Comparison of ENCODE assay signal across 15 cellular contexts in the genomic region with DNA sequence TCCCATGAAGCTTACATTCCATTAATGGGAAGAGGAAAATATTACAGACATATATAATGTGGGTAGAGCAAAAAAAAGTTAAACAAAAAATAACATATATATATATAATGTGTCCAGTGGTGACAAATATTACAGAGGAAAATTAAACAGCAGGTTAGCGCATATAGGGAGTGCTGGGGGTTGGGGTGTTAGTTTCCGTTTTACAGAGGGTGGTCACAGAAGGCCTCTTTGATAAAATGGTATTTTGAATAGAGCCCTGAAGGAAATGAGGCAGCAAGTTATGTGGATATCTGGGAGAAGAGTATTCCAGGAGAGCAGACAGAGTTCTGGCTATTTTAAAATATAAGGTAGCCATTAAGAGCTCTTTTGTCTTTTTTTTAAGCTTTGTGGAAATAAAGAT.
A peak's percentile ranks its signal among the peaks of the same experiment; 100 is the strongest.
DNase-seq lines count a peak whose midpoint lies in the region; ATAC-seq, FAIRE-seq and TF ChIP-seq lines count a peak whose summit lies in the region.
"Had no signal": no experiment of that assay in that cellular context is flagged by ENCODE, and none has a peak within 500 bp of the region (broad histone marks: within the 10 kb centered on the region; RNA-seq: fewer than 3 reads in every experiment).

No MANE protein-coding gene starts in this region.

- H3K36me3 ChIP-seq in Panc1 (ENCODE audit: control insufficient read depth, insufficient read depth, low read length) (no peaks in the 10 kb centered on the region), endodermal cell (ENCODE audit: control insufficient read depth, insufficient read depth, low read length) (peaks cover 71% of the 10 kb centered on the region), mucosa of descending colon (ENCODE audit: low read depth) (no peaks in the 10 kb centered on the region)

- no peaks in the 10 kb centered on the region for H3K9me3 ChIP-seq in A549
- no peaks in the 10 kb centered on the region for H3K9me3 ChIP-seq in Panc1 (ENCODE audit: control insufficient read depth, insufficient read depth, low read depth, low read length)
- no peaks in the 10 kb centered on the region for H3K9me3 ChIP-seq in endodermal cell (ENCODE audit: control insufficient read depth, low read length)
- H3K9me3 ChIP-seq in mucosa of descending colon = no peaks in the 10 kb centered on the region

- peaks cover 50% of the 10 kb centered on the region for H3K4me1 ChIP-seq in A549
- H3K4me1 ChIP-seq in Panc1 (ENCODE audit: control insufficient read depth, insufficient read depth, low read length) = peaks cover 19% of the 10 kb centered on the region
- no peaks in the 10 kb centered on the region for H3K4me1 ChIP-seq in endodermal cell (ENCODE audit: control insufficient read depth, insufficient read depth, low read length)
- H3K4me1 ChIP-seq in mucosa of descending colon (ENCODE audit: low read depth) = no peaks in the 10 kb centered on the region

- H3K4me1 Mint-ChIP-seq in endodermal cell = peaks cover 46% of the 10 kb centered on the region
- peaks cover 41 to 53% of the 10 kb centered on the region in 2 donors for H3K4me1 Mint-ChIP-seq in natural killer cell treated with Interleukin-12 subunit alpha and Interleukin-12 subunit beta and Interleukin-15 and Interleukin-18, amount 100 ng/mL, for 72 hours (ENCODE audit: low read depth in 2 of 2)
- H3K4me1 Mint-ChIP-seq: B cell had no signal

- TF ChIP-seq POLR2A in A549 (IDR thresholded peaks at IDR 0.05; ENCODE audit: low read length) = no peak

- H3K27me3 ChIP-seq in Panc1 (ENCODE audit: control insufficient read depth, insufficient read depth, low read length) (no peaks in the 10 kb centered on the region), endodermal cell (ENCODE audit: control insufficient read depth, insufficient read depth, low read length, poor library complexity, severe bottlenecking) (no peaks in the 10 kb centered on the region)

- H3K9ac ChIP-seq in endodermal cell (ENCODE audit: extremely low read depth, low read length, poor library complexity, severe bottlenecking) = no peak overlapping the region

- peaks cover 52% of the 10 kb centered on the region for H3K36me3 Mint-ChIP-seq in endodermal cell (ENCODE audit: low read depth)
- H3K36me3 Mint-ChIP-seq in natural killer cell treated with Interleukin-12 subunit alpha and Interleukin-12 subunit beta and Interleukin-15 and Interleukin-18, amount 100 ng/mL, for 72 hours = peaks cover 15% of the 10 kb centered on the region

- no peaks in the 10 kb centered on the region for H3K9me3 Mint-ChIP-seq in endodermal cell
- no peaks in the 10 kb centered on the region for H3K9me3 Mint-ChIP-seq in natural killer cell treated with Interleukin-12 subunit alpha and Interleukin-12 subunit beta and Interleukin-15 and Interleukin-18, amount 100 ng/mL, for 72 hours
- H3K9me3 Mint-ChIP-seq: activated CD4-positive, alpha-beta T cell treated with anti-CD3 and anti-CD28 coated beads, Interleukin-2, amount 10 ng/mL, durations not matched to agents 7 days and 5 days; T-helper 1 cell treated with Interleukin-12 subunit alpha and Interleukin-12 subunit beta and Interleukin-4 antibody, amounts not matched to agents 30 μg/mL and 1 μg/mL, for 36 hours had no signal

- FAIRE-seq in A549 (lab: Jason Lieb, UNC) = no peak
- FAIRE-seq: GM12892 had no signal

- POLR2A ChIA-PET in A549 (lab: Yijun Ruan, JAX) = no interaction called here
- POLR2A ChIA-PET in Panc1 (lab: Charles Lee) = no interaction called here

- in situ Hi-C loops in Panc1 (cut with HindIII; ENCODE audit: low pct_unique_long_range_greater_than_20kb, low sequenced_read_pairs) = no loop called here

- no peak for TF ChIP-seq RAD21 in A549 (conservative IDR thresholded peaks at IDR 0.05 in 1 of 2, IDR thresholded peaks at IDR 0.05 in 1 of 2)

- peak overlapping the region; percentile 45 for H3K27ac Mint-ChIP-seq in endodermal cell
- peak overlapping the region; percentile 16 to 74 for H3K27ac Mint-ChIP-seq in natural killer cell treated with Interleukin-12 subunit alpha and Interleukin-12 subunit beta and Interleukin-15 and Interleukin-18, amount 100 ng/mL, for 72 hours
- H3K27ac Mint-ChIP-seq: activated CD4-positive, alpha-beta T cell treated with anti-CD3 and anti-CD28 coated beads, Interleukin-2, amount 10 ng/mL, durations not matched to agents 7 days and 5 days; B cell; T-helper 1 cell treated with Interleukin-12 subunit alpha and Interleukin-12 subunit beta and Interleukin-4 antibody, amounts not matched to agents 30 μg/mL and 1 μg/mL, for 36 hours had no signal

- H3K4me3 Mint-ChIP-seq in endodermal cell = no peak overlapping the region
- peak overlapping the region; percentile 58 for H3K4me3 Mint-ChIP-seq in natural killer cell treated with Interleukin-12 subunit alpha and Interleukin-12 subunit beta and Interleukin-15 and Interleukin-18, amount 100 ng/mL, for 72 hours
- H3K4me3 Mint-ChIP-seq: activated CD4-positive, alpha-beta T cell treated with anti-CD3 and anti-CD28 coated beads, Interleukin-2, amount 10 ng/mL, durations not matched to agents 7 days and 5 days; B cell; T-helper 1 cell treated with Interleukin-12 subunit alpha and Interleukin-12 subunit beta and Interleukin-4 antibody, amounts not matched to agents 30 μg/mL and 1 μg/mL, for 36 hours had no signal

- no peak for TF ChIP-seq CTCF in A549 (IDR thresholded peaks at IDR 0.05)
- no peak for TF ChIP-seq CTCF in Panc1 (IDR thresholded peaks at IDR 0.05)
- TF ChIP-seq CTCF in endodermal cell (conservative IDR thresholded peaks at IDR 0.05) = no peak
- no peak for TF ChIP-seq CTCF in mucosa of descending colon (IDR thresholded peaks at IDR 0.05)

- intact Hi-C loops in Panc1 (cut with micrococcal nuclease; ENCODE audit: unreplicated experiment) = no loop called here
- intact Hi-C loops in mucosa of descending colon (cut with DNase I, micrococcal nuclease) = loop anchor here in 1 of 2 donors (10.0 kb wide), 1 partner anchor 115 kb away; no protein-coding TSS in a partner anchor

- 36% methylated on average over 2 of the region's 2 CpGs for WGBS in A549 (ENCODE audit: missing lambda C conversion rate)
- 96 to 100% methylated on average over 2 of the region's 2 CpGs for WGBS in endodermal cell (ENCODE audit: insufficient coverage in 1 of 2, insufficient read length in 1 of 2), 2 experiments

- BruUV-seq in Panc1 (replicated peaks; lab: Mats Ljungman, UMichigan) = no TSS peak

- H3K27me3 Mint-ChIP-seq in endodermal cell (ENCODE audit: insufficient read depth) = no peaks in the 10 kb centered on the region
- H3K27me3 Mint-ChIP-seq in natural killer cell treated with Interleukin-12 subunit alpha and Interleukin-12 subunit beta and Interleukin-15 and Interleukin-18, amount 100 ng/mL, for 72 hours = no peaks in the 10 kb centered on the region
- H3K27me3 Mint-ChIP-seq: activated CD4-positive, alpha-beta T cell treated with anti-CD3 and anti-CD28 coated beads, Interleukin-2, amount 10 ng/mL, durations not matched to agents 7 days and 5 days; B cell had no signal

- TF ChIP-seq EP300 in A549 (IDR thresholded peaks at IDR 0.05) = no peak

- H3K27ac ChIP-seq in A549 (peak overlapping the region; percentile 69 to 84), Panc1 (ENCODE audit: low read length) (peak overlapping the region; percentile 51), endodermal cell (ENCODE audit: low read depth, low read length) (peak overlapping the region; percentile 78)

- DNase-seq in A549 (ENCODE audit: low read depth in 1 of 2, low spot score in 1 of 2) (no peak), Panc1 (ENCODE audit: low read depth, low spot score) (no peak), endodermal cell (no peak), NCI-H2171 (lab: John Stamatoyannopoulos, UW) (no peak), mucosa of descending colon (no peak), foreskin melanocyte (no peak)
- DNase-seq in natural killer cell treated with Interleukin-12 subunit alpha and Interleukin-12 subunit beta and Interleukin-15 and Interleukin-18, amount 100 ng/mL, for 72 hours (ENCODE audit: low spot score) = no peak
- DNase-seq: activated CD4-positive, alpha-beta T cell treated with anti-CD3 and anti-CD28 coated beads, Interleukin-2, amount 10 ng/mL, durations not matched to agents 7 days and 5 days; activated gamma-delta T cell treated with Interleukin-2 at 50 U/mL for 16 hours; Karpas-422; NCI-H2107 had no signal

- H3K4me3 ChIP-seq in A549 = no peak overlapping the region
- no peak overlapping the region for H3K4me3 ChIP-seq in Panc1 (ENCODE audit: low read depth in 2 of 2, low read length in 2 of 2)
- H3K4me3 ChIP-seq in endodermal cell (ENCODE audit: low read length) = no peak overlapping the region
- H3K4me3 ChIP-seq in mucosa of descending colon = no peak overlapping the region

- peak; percentile 16 to 42; a peak in 3 of 6 replicates for ATAC-seq in A549
- peak; percentile 56; the same call in 1 of the 2 replicates for ATAC-seq in Panc1
- ATAC-seq in natural killer cell treated with Interleukin-12 subunit alpha and Interleukin-12 subunit beta and Interleukin-15 and Interleukin-18, amount 100 ng/mL, for 72 hours = peak in 1 of 2 donors; percentile 83
- no peak for ATAC-seq in HG02678 (IDR thresholded peaks at IDR 0.05; ENCODE audit: unreplicated experiment)
- ATAC-seq in mucosa of descending colon = no peak

- CTCF ChIA-PET in A549 (lab: Yijun Ruan, JAX) (interaction anchor here (1.4 to 6.7 kb wide), 7 partner anchors 11 to 216 kb away, joined by 3 to 40 read pairs (median 5); no protein-coding TSS in a partner anchor), Panc1 (lab: Charles Lee) (no interaction called here)

- H3K4me2 ChIP-seq in A549 = peak overlapping the region; percentile 64

TF ChIP-seq in A549, 52 proteins besides CTCF, POLR2A, EP300 and RAD21 (continues in another document):
- TF ChIP-seq, protein P1, sequence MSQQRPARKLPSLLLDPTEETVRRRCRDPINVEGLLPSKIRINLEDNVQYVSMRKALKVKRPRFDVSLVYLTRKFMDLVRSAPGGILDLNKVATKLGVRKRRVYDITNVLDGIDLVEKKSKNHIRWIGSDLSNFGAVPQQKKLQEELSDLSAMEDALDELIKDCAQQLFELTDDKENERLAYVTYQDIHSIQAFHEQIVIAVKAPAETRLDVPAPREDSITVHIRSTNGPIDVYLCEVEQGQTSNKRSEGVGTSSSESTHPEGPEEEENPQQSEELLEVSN (IDR thresholded peaks at IDR 0.05; ENCODE audit: borderline replicate concordance, low read depth) = no peak
- TF ChIP-seq MAZ (IDR thresholded peaks at IDR 0.05; ENCODE audit: borderline replicate concordance, low read depth, low read length) (no peak), CBX8 (IDR thresholded peaks at IDR 0.05) (no peak), NFE2L2 (conservative IDR thresholded peaks at IDR 0.05; ENCODE audit: low read length) (no peak)
- TF ChIP-seq, protein P2, sequence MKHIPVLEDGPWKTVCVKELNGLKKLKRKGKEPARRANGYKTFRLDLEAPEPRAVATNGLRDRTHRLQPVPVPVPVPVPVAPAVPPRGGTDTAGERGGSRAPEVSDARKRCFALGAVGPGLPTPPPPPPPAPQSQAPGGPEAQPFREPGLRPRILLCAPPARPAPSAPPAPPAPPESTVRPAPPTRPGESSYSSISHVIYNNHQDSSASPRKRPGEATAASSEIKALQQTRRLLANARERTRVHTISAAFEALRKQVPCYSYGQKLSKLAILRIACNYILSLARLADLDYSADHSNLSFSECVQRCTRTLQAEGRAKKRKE (CRISPR knock-in tag; IDR thresholded peaks at IDR 0.05; ENCODE audit: low read depth) = no peak

Comparison
In these comparisons a context has a peak if more than half of its experiments do, and no peak if none do; other contexts are left out.
1. ATAC-seq: peak in A549 (2 of 2) and Panc1 (single experiment); none in HG02678 (single experiment) and mucosa of descending colon (single experiment).
2. Peak in every context shown above with its lines, with median percentiles within 50 percentile points of each other: H3K27ac ChIP-seq.